Comparison of ENCODE assay signal across 21 cellular contexts in genomic region chr11:126054882-126055281, GRCh38.
"Had no signal": no experiment of that assay in that cellular context is flagged by ENCODE, and none has a peak within 500 bp of the region (broad histone marks: within the 10 kb centered on the region; RNA-seq: fewer than 3 reads in every experiment).

No MANE protein-coding gene starts in this region.

- H3K4me1 ChIP-seq: SJSA1 had no signal

- H3K9me3 ChIP-seq: MG63, SJSA1 had no signal

- FAIRE-seq: RCC 7860 had no signal

- H3K27ac ChIP-seq: SJSA1 had no signal

- H3K4me3 ChIP-seq: MG63, SJSA1, SK-N-MC had no signal

- DNase-seq: Karpas-422, KG1, MG63, NCI-H1092 treated with DMSO at 0.1 percent for 48 hours, NCI-H1436, NCI-H187, NCI-H2029, NCI-H2081 treated with DMSO at 0.1 percent for 48 hours, NCI-H2171, NCI-H226, NCI-H446, NCI-H510A, NCI-H524 treated with DMSO at 0.1 percent for 48 hours, NCI-H69, NCI-H774, Right ventricle myocardium superior, RPMI8226, SIG-M5 had no signal

- H3K36me3 ChIP-seq: SJSA1 had no signal

- H3K27me3 ChIP-seq: MG63, SJSA1 had no signal
